ENCODE assay signal across 1 cellular context in genomic region chr19:17539288-17540117, GRCh38.
TF ChIP-seq lines count a peak whose summit lies in the region.

No MANE protein-coding gene starts in this region.

TF ChIP-seq in HepG2, 621 proteins besides CTCF, POLR2A, EP300 and RAD21 (continued from another document and continues in another):
- TF ChIP-seq ZNF280B (CRISPR knock-in tag; IDR thresholded peaks at IDR 0.05; ENCODE audit: borderline replicate concordance) (no peak), ZNF331 (CRISPR knock-in tag; IDR thresholded peaks at IDR 0.05) (0 out of 2 replicates have a peak, but pooled peaks have one; percentile 16), ZNF607 (CRISPR knock-in tag; IDR thresholded peaks at IDR 0.05; ENCODE audit: borderline replicate concordance) (no peak), ATF3 (CRISPR knock-in tag; IDR thresholded peaks at IDR 0.05) (no peak), ZNF276 (CRISPR knock-in tag; IDR thresholded peaks at IDR 0.05; ENCODE audit: low read depth) (peak; percentile 66; the same call in 1 of the 2 replicates), KLF11 (CRISPR knock-in tag; IDR thresholded peaks at IDR 0.05) (no peak), TP53 (CRISPR knock-in tag; conservative IDR thresholded peaks at IDR 0.05) (0 out of 2 replicates have a peak, but pooled peaks have one; percentile 48), ZNF329 (CRISPR knock-in tag; IDR thresholded peaks at IDR 0.05; ENCODE audit: low read depth) (no peak), ZMYM4 (CRISPR knock-in tag; IDR thresholded peaks at IDR 0.05) (peak; percentile 26; the same call in 1 of the 2 replicates), ATF5 (CRISPR knock-in tag; IDR thresholded peaks at IDR 0.05; ENCODE audit: low read depth) (no peak), IKZF4 (CRISPR knock-in tag; IDR thresholded peaks at IDR 0.05; ENCODE audit: borderline replicate concordance, low read depth, not compliant biosample characterization) (peak; percentile 47), ELK4 (CRISPR knock-in tag; IDR thresholded peaks at IDR 0.05; ENCODE audit: borderline replicate concordance) (no peak), NFAT5 (CRISPR knock-in tag; IDR thresholded peaks at IDR 0.05) (peak; percentile 20; the same call in 1 of the 2 replicates), IKZF5 (CRISPR knock-in tag; IDR thresholded peaks at IDR 0.05) (0 out of 2 replicates have a peak, but pooled peaks have one; percentile 46), HHEX (CRISPR knock-in tag; IDR thresholded peaks at IDR 0.05) (no peak), ZNF501 (CRISPR knock-in tag; IDR thresholded peaks at IDR 0.05) (peak; percentile 45; the same call in 1 of the 2 replicates), ZNF777 (CRISPR knock-in tag; IDR thresholded peaks at IDR 0.05) (peak; percentile 73; the same call in 1 of the 2 replicates), FOXA1 (IDR thresholded peaks at IDR 0.05) (no peak), FOXA1 (CRISPR knock-in tag; IDR thresholded peaks at IDR 0.05) (no peak), MIXL1 (CRISPR knock-in tag; IDR thresholded peaks at IDR 0.05) (no peak), ZNF879 (CRISPR knock-in tag; IDR thresholded peaks at IDR 0.05) (peak; percentile 80; the same call in 1 of the 2 replicates), ZNF563 (CRISPR knock-in tag; IDR thresholded peaks at IDR 0.05) (peak; percentile 66; the same call in 1 of the 2 replicates), ZNF639 (CRISPR knock-in tag; conservative IDR thresholded peaks at IDR 0.05) (no peak), ZFY (CRISPR knock-in tag; IDR thresholded peaks at IDR 0.05) (peak; percentile 41; the same call in 1 of the 2 replicates), FOXJ3 (CRISPR knock-in tag; IDR thresholded peaks at IDR 0.05; ENCODE audit: borderline replicate concordance) (no peak), CCDC6 (CRISPR knock-in tag; IDR thresholded peaks at IDR 0.05) (peak; percentile 61; the same call in 1 of the 2 replicates), HNRNPLL (IDR thresholded peaks at IDR 0.05; ENCODE audit: low read depth, low read length, poor library complexity, severe bottlenecking) (peak; percentile 70), HMG20A (CRISPR knock-in tag; IDR thresholded peaks at IDR 0.05; ENCODE audit: borderline replicate concordance) (no peak), ATF7-NPFF (CRISPR knock-in tag; IDR thresholded peaks at IDR 0.05; ENCODE audit: low read depth) (peak; percentile 70; the same call in 1 of the 2 replicates), ELF3 (CRISPR knock-in tag; IDR thresholded peaks at IDR 0.05) (no peak), ARHGAP35 (CRISPR knock-in tag; IDR thresholded peaks at IDR 0.05; ENCODE audit: borderline replicate concordance) (no peak; the same call in 1 of the 2 replicates), ZNF839 (CRISPR knock-in tag; IDR thresholded peaks at IDR 0.05; ENCODE audit: borderline replicate concordance) (0 out of 2 replicates have a peak, but pooled peaks have one; percentile 33), ZNF235 (CRISPR knock-in tag; IDR thresholded peaks at IDR 0.05; ENCODE audit: borderline replicate concordance) (no peak), FOXO4 (CRISPR knock-in tag; conservative IDR thresholded peaks at IDR 0.05) (0 out of 2 replicates have a peak, but pooled peaks have one; percentile 51), ZNF761 (CRISPR knock-in tag; conservative IDR thresholded peaks at IDR 0.05) (no peak), ZNF768 (CRISPR knock-in tag; IDR thresholded peaks at IDR 0.05) (peak; percentile 19; the same call in 1 of the 2 replicates), HNRNPK (IDR thresholded peaks at IDR 0.05; ENCODE audit: low read depth, low read length, poor library complexity, severe bottlenecking) (peak; percentile 94), TFDP2 (CRISPR knock-in tag; IDR thresholded peaks at IDR 0.05) (peak; percentile 52; the same call in 1 of the 2 replicates), ZNF232 (CRISPR knock-in tag; IDR thresholded peaks at IDR 0.05; ENCODE audit: borderline replicate concordance) (no peak), ZNF564 (CRISPR knock-in tag; IDR thresholded peaks at IDR 0.05) (peak; percentile 15; the same call in 1 of the 2 replicates), DRAP1 (CRISPR knock-in tag; IDR thresholded peaks at IDR 0.05) (no peak), THAP11 (CRISPR knock-in tag; IDR thresholded peaks at IDR 0.05) (peak; percentile 27; the same call in 1 of the 2 replicates), IRX3 (CRISPR knock-in tag; IDR thresholded peaks at IDR 0.05; ENCODE audit: borderline replicate concordance, low read depth) (no peak), THAP8 (CRISPR knock-in tag; IDR thresholded peaks at IDR 0.05; ENCODE audit: borderline replicate concordance) (no peak), ZFP36L2 (CRISPR knock-in tag; IDR thresholded peaks at IDR 0.05) (peak; percentile 59; the same call in 1 of the 2 replicates), ZFP90 (CRISPR knock-in tag; IDR thresholded peaks at IDR 0.05; ENCODE audit: borderline replicate concordance) (0 out of 2 replicates have a peak, but pooled peaks have one; percentile 41), HOXD1 (CRISPR knock-in tag; IDR thresholded peaks at IDR 0.05) (no peak), ZNF775 (CRISPR knock-in tag; IDR thresholded peaks at IDR 0.05; ENCODE audit: borderline replicate concordance) (no peak)
